21 cellular contexts compared by ENCODE assay signal in genomic region chr7:95055295-95055694, GRCh38.
A peak's percentile ranks its signal among the peaks of the same experiment; 100 is the strongest.
DNase-seq lines count a peak whose midpoint lies in the region; FAIRE-seq and TF ChIP-seq lines count a peak whose summit lies in the region.
"Had no signal": no experiment of that assay in that cellular context is flagged by ENCODE, and none has a peak within 500 bp of the region (broad histone marks: within the 10 kb centered on the region; RNA-seq: fewer than 3 reads in every experiment).

No MANE protein-coding gene starts in this region.

- H3K4me3 Mint-ChIP-seq in mesothelial cell of epicardium: no peak overlapping the region
- H3K4me3 Mint-ChIP-seq: CD14-positive monocyte; CD4-positive, alpha-beta T cell; CD8-positive, alpha-beta T cell had no signal

- no peaks in the 10 kb centered on the region for H3K36me3 Mint-ChIP-seq in mesothelial cell of epicardium
- H3K36me3 Mint-ChIP-seq: CD14-positive monocyte; CD8-positive, alpha-beta T cell had no signal

- no peaks in the 10 kb centered on the region for H3K27me3 Mint-ChIP-seq in mesothelial cell of epicardium (ENCODE audit: low read depth)
- H3K27me3 Mint-ChIP-seq: CD4-positive, alpha-beta T cell had no signal

- H3K4me1 Mint-ChIP-seq in mesothelial cell of epicardium: peaks cover 46% of the 10 kb centered on the region
- H3K4me1 Mint-ChIP-seq: CD14-positive monocyte had no signal

- no peaks in the 10 kb centered on the region for H3K9me3 Mint-ChIP-seq in mesothelial cell of epicardium
- H3K9me3 Mint-ChIP-seq: CD4-positive, alpha-beta T cell; CD8-positive, alpha-beta T cell had no signal

- DNase-seq in mesothelial cell of epicardium (ENCODE audit: low spot score in 2 of 2, unreplicated experiment in 2 of 2): no peak
- DNase-seq in NAMALWA (ENCODE audit: low spot score): no peak
- no peak for DNase-seq in CD1c-positive myeloid dendritic cell (ENCODE audit: extremely low spot score)
- no peak for DNase-seq in nucleus accumbens (lab: John Stamatoyannopoulos, UW)
- DNase-seq: 8988T; ACHN; BE2C; C1 segment of cervical spinal cord; Caco-2; Calu3; CD4-positive, alpha-beta T cell; CD8-positive, alpha-beta T cell; DMS79 treated with DMSO at 0.1 percent for 48 hours; GF-D8 had no signal

- H3K27ac Mint-ChIP-seq in mesothelial cell of epicardium: peak overlapping the region; percentile 13
- H3K27ac Mint-ChIP-seq: CD14-positive monocyte; CD4-positive, alpha-beta T cell; CD8-positive, alpha-beta T cell had no signal

- FAIRE-seq in islet of Langerhans (lab: Jason Lieb, UNC): peak; percentile 5
- FAIRE-seq: A204.1, D721Med, G401.6, GM12891, GM18507 had no signal

- no peak for TF ChIP-seq CTCF in mesothelial cell of epicardium (IDR thresholded peaks at IDR 0.05; ENCODE audit: unreplicated experiment)
